ENCODE assay signal across 12 cellular contexts in genomic region chr3:151278223-151278622, GRCh38. TPM values are rescaled to one million over a fixed set of nuclear protein-coding genes. Genes with fewer than 3 reads are reported as not detected.
DNase-seq lines count a peak whose midpoint lies in the region; ATAC-seq lines count a peak whose summit lies in the region.
"Had no signal": no experiment of that assay in that cellular context is flagged by ENCODE, and none has a peak within 500 bp of the region (broad histone marks: within the 10 kb centered on the region; RNA-seq: fewer than 3 reads in every experiment).

P2RY14 (minus strand) TSS chr3:151278542; CDS start chr3:151214316, 64,226 bp downstream.

- H3K4me1 Mint-ChIP-seq in activated CD4-positive, alpha-beta T cell treated with anti-CD3 and anti-CD28 coated beads for 36 hours: peaks cover 34% of the 10 kb centered on the region
- H3K4me1 Mint-ChIP-seq in stimulated activated naive CD8-positive, alpha-beta T cell treated with anti-CD3 and anti-CD28 coated beads, Interleukin-15, Interleukin-2, amounts not matched to agents 100 ng/mL and 50 ng/mL, for 24 hours (ENCODE audit: low read depth): peaks cover 55% of the 10 kb centered on the region

- H3K9me3 ChIP-seq in trophoblast cell (ENCODE audit: insufficient read depth, low read depth, low read length): no peaks in the 10 kb centered on the region

- H3K27ac Mint-ChIP-seq in activated CD4-positive, alpha-beta T cell treated with anti-CD3 and anti-CD28 coated beads for 36 hours: peak within 1 kb of the TSS; percentile 33
- H3K27ac Mint-ChIP-seq in stimulated activated naive CD8-positive, alpha-beta T cell treated with anti-CD3 and anti-CD28 coated beads, Interleukin-15, Interleukin-2, amounts not matched to agents 100 ng/mL and 50 ng/mL, for 24 hours: peak within 1 kb of the TSS; percentile 69

- no peak within 1 kb of the TSS for H2BK12ac ChIP-seq in trophoblast cell (ENCODE audit: low read length)

- no peak within 1 kb of the TSS for H2AK5ac ChIP-seq in trophoblast cell (ENCODE audit: low read length)

- no peak within 1 kb of the TSS for H3K4ac ChIP-seq in trophoblast cell (ENCODE audit: low read depth, low read length)

- POLR2A ChIA-PET in activated CD4-positive, alpha-beta T cell treated with anti-CD3 and anti-CD28 coated beads for 36 hours (lab: Charles Lee): interaction anchor here (1.3 kb wide), 1 partner anchor 10 kb away, joined by 3 read pairs; no protein-coding TSS in a partner anchor

- no peak within 1 kb of the TSS for H3K4me3 ChIP-seq in trophoblast cell (ENCODE audit: low read depth, low read length)

- peaks cover 2 to 4% of the 10 kb centered on the region in 2 experiments for H3K36me3 ChIP-seq in trophoblast cell (ENCODE audit: control insufficient read depth in 1 of 2, insufficient read depth in 2 of 2, low read length in 2 of 2)
- H3K36me3 ChIP-seq: WERI-Rb-1 had no signal

- no peak within 1 kb of the TSS for H2BK5ac ChIP-seq in trophoblast cell (ENCODE audit: low read depth, low read length, poor library complexity)

- no peaks in the 10 kb centered on the region for H3K36me3 Mint-ChIP-seq in activated CD4-positive, alpha-beta T cell treated with anti-CD3 and anti-CD28 coated beads for 36 hours (ENCODE audit: low read depth)
- H3K36me3 Mint-ChIP-seq in stimulated activated naive CD8-positive, alpha-beta T cell treated with anti-CD3 and anti-CD28 coated beads, Interleukin-15, Interleukin-2, amounts not matched to agents 100 ng/mL and 50 ng/mL, for 24 hours (ENCODE audit: low read depth): no peaks in the 10 kb centered on the region

- no peak within 1 kb of the TSS for H3K14ac ChIP-seq in trophoblast cell (ENCODE audit: low read length)

- no peaks in the 10 kb centered on the region for H3K27me3 ChIP-seq in trophoblast cell (ENCODE audit: insufficient read depth, low read length)

- intact Hi-C loops in activated CD4-positive, alpha-beta T cell treated with anti-CD3 and anti-CD28 coated beads for 36 hours (cut with DNase I, micrococcal nuclease): loop anchor here in 1 of 2 experiments (1.0 kb wide), 1 partner anchor 51 kb away; no protein-coding TSS in a partner anchor

- DNase-seq in activated CD4-positive, alpha-beta T cell treated with anti-CD3 and anti-CD28 coated beads for 36 hours: no peak
- no peak for DNase-seq in activated CD4-positive, alpha-beta T cell treated with anti-CD3 and anti-CD28 coated beads for 48 hours
- DNase-seq in SIG-M5 treated with dmso at 0.1 percent for 504 hours (lab: John Stamatoyannopoulos, UW; ENCODE audit: unreplicated experiment): peak; percentile 92
- peak; percentile 47 for DNase-seq in globus pallidus (ENCODE audit: low spot score)
- DNase-seq in dermis blood vessel endothelial cell: no peak
- DNase-seq in trophoblast cell: no peak
- DNase-seq in NK-92 treated with Interleukin-12 subunit alpha and Interleukin-12 subunit beta, amount 100 ng/mL, for 24 hours (lab: John Stamatoyannopoulos, UW): no peak
- DNase-seq: NCI-H2171 treated with DMSO at 0.1 percent for 48 hours; stimulated activated CD8-positive, alpha-beta memory T cell treated with anti-CD3 and anti-CD28 coated beads, Interleukin-4, amount 100 ng/mL, for 48 hours; WERI-Rb-1 had no signal

- no peaks in the 10 kb centered on the region for H3K9me3 Mint-ChIP-seq in activated CD4-positive, alpha-beta T cell treated with anti-CD3 and anti-CD28 coated beads for 36 hours (ENCODE audit: low read depth)
- H3K9me3 Mint-ChIP-seq in stimulated activated naive CD8-positive, alpha-beta T cell treated with anti-CD3 and anti-CD28 coated beads, Interleukin-15, Interleukin-2, amounts not matched to agents 100 ng/mL and 50 ng/mL, for 24 hours: no peaks in the 10 kb centered on the region

- CTCF ChIA-PET in activated CD4-positive, alpha-beta T cell treated with anti-CD3 and anti-CD28 coated beads for 36 hours (lab: Charles Lee): interaction anchor here (0.6 to 9.2 kb wide), 14 partner anchors 8 to 144 kb away, joined by 3 to 124 read pairs (median 5); no protein-coding TSS in a partner anchor

- no peak within 1 kb of the TSS for H3K4me3 Mint-ChIP-seq in activated CD4-positive, alpha-beta T cell treated with anti-CD3 and anti-CD28 coated beads for 36 hours
- peak within 1 kb of the TSS; percentile 31 for H3K4me3 Mint-ChIP-seq in stimulated activated naive CD8-positive, alpha-beta T cell treated with anti-CD3 and anti-CD28 coated beads, Interleukin-15, Interleukin-2, amounts not matched to agents 100 ng/mL and 50 ng/mL, for 24 hours

- no peak within 1 kb of the TSS for H3K18ac ChIP-seq in trophoblast cell (ENCODE audit: low read length)

- peak; percentile 74 for ATAC-seq in activated CD4-positive, alpha-beta T cell treated with anti-CD3 and anti-CD28 coated beads for 36 hours

- H4K91ac ChIP-seq in trophoblast cell (ENCODE audit: low read depth, low read length): no peak within 1 kb of the TSS

- no peak within 1 kb of the TSS for H4K8ac ChIP-seq in trophoblast cell (ENCODE audit: low read depth, low read length)

- WGBS in trophoblast cell (ENCODE audit: extremely low coverage, insufficient coverage, insufficient read length): no CpG with 5 or more reads among the region's 4 CpGs

- H3K23ac ChIP-seq in trophoblast cell (ENCODE audit: low read length): no peak within 1 kb of the TSS

- H4K12ac ChIP-seq in trophoblast cell (ENCODE audit: low read depth, low read length): no peak within 1 kb of the TSS

- H3K4me2 ChIP-seq in trophoblast cell (ENCODE audit: low read length): no peak within 1 kb of the TSS

- H3K27me3 Mint-ChIP-seq in activated CD4-positive, alpha-beta T cell treated with anti-CD3 and anti-CD28 coated beads for 36 hours: no peaks in the 10 kb centered on the region
- no peaks in the 10 kb centered on the region for H3K27me3 Mint-ChIP-seq in stimulated activated naive CD8-positive, alpha-beta T cell treated with anti-CD3 and anti-CD28 coated beads, Interleukin-15, Interleukin-2, amounts not matched to agents 100 ng/mL and 50 ng/mL, for 24 hours

- no peak within 1 kb of the TSS for H2AFZ ChIP-seq in trophoblast cell (ENCODE audit: insufficient read depth, low read length, poor library complexity)
- H2AFZ ChIP-seq: parathyroid adenoma had no signal

- no peaks in the 10 kb centered on the region for H3K4me1 ChIP-seq in trophoblast cell (ENCODE audit: control insufficient read depth in 1 of 2, insufficient read depth in 2 of 2, low read length in 2 of 2)
- H3K4me1 ChIP-seq: parathyroid adenoma had no signal

- H3K27ac ChIP-seq in trophoblast cell (ENCODE audit: low read depth, low read length): no peak within 1 kb of the TSS
- H3K27ac ChIP-seq: parathyroid adenoma, WERI-Rb-1 had no signal

- no peaks in the 10 kb centered on the region for H3K79me1 ChIP-seq in trophoblast cell (ENCODE audit: low read length)

- H3K9ac ChIP-seq in trophoblast cell (ENCODE audit: low read length): no peak within 1 kb of the TSS
- H3K9ac ChIP-seq: parathyroid adenoma had no signal

- H2BK120ac ChIP-seq in trophoblast cell (ENCODE audit: insufficient read depth, low read length, poor library complexity): no peak within 1 kb of the TSS

- no peaks in the 10 kb centered on the region for H3K79me2 ChIP-seq in trophoblast cell (ENCODE audit: control insufficient read depth, insufficient read depth, low read length, poor library complexity)
- H3K79me2 ChIP-seq: parathyroid adenoma had no signal

RNA-seq across cellular contexts. Expression of gene P2RY14, which starts in this region (rescaled TPM):
- total RNA-seq in activated CD4-positive, alpha-beta T cell treated with anti-CD3 and anti-CD28 coated beads for 36 hours: under 1 TPM; 0.16 to 0.25 TPM
- total RNA-seq in dermis blood vessel endothelial cell: not detected in 2 replicates
- polyA plus RNA-seq in trophoblast cell (2013): not detected in 2 replicates

Comparison
In these comparisons a context has a peak if more than half of its experiments do, and no peak if none do; other contexts are left out.
1. Peak in ATAC-seq in activated CD4-positive, alpha-beta T cell treated with anti-CD3 and anti-CD28 coated beads for 36 hours; RNA of the gene not detected or under 1 TPM.
2. DNase-seq: peak in SIG-M5 treated with dmso at 0.1 percent for 504 hours (single experiment) and globus pallidus (single experiment); none in activated CD4-positive, alpha-beta T cell treated with anti-CD3 and anti-CD28 coated beads for 36 hours (single experiment), activated CD4-positive, alpha-beta T cell treated with anti-CD3 and anti-CD28 coated beads for 48 hours (single experiment), dermis blood vessel endothelial cell (single experiment), trophoblast cell (0 of 2) and NK-92 treated with Interleukin-12 subunit alpha and Interleukin-12 subunit beta, amount 100 ng/mL, for 24 hours (single experiment).